1 cellular context compared by ENCODE assay signal in genomic region chr11:76236092-76237026, GRCh38.
TF ChIP-seq lines count a peak whose summit lies in the region.

No MANE protein-coding gene starts in this region.

TF ChIP-seq in A549, 52 proteins besides CTCF, POLR2A, EP300 and RAD21 (continued from another document):
- no peak for TF ChIP-seq ATOH8 (CRISPR knock-in tag; IDR thresholded peaks at IDR 0.05; ENCODE audit: low read depth)
- TF ChIP-seq HOXB5 (CRISPR knock-in tag; IDR thresholded peaks at IDR 0.05): no peak
- no peak for TF ChIP-seq GATA3 (IDR thresholded peaks at IDR 0.05; ENCODE audit: borderline replicate concordance)
- TF ChIP-seq SREBF2 (IDR thresholded peaks at IDR 0.05): no peak
- TF ChIP-seq RNF2 (IDR thresholded peaks at IDR 0.05; ENCODE audit: borderline replicate concordance, low read depth): no peak
- TF ChIP-seq MAFK (IDR thresholded peaks at IDR 0.05; ENCODE audit: partially characterized antibody): no peak
- no peak for TF ChIP-seq HEYL (CRISPR knock-in tag; IDR thresholded peaks at IDR 0.05)
- TF ChIP-seq CHD2 (IDR thresholded peaks at IDR 0.05; ENCODE audit: low read length, partially characterized antibody): no peak
- TF ChIP-seq USF2 (IDR thresholded peaks at IDR 0.05): no peak
- TF ChIP-seq POLR2AphosphoS2 (conservative IDR thresholded peaks at IDR 0.05; ENCODE audit: low read length): no peak
- no peak for TF ChIP-seq ZC3H11A (IDR thresholded peaks at IDR 0.05)
- no peak for TF ChIP-seq BCL3 (IDR thresholded peaks at IDR 0.05)
- TF ChIP-seq NPAS2 (CRISPR knock-in tag; IDR thresholded peaks at IDR 0.05; ENCODE audit: borderline replicate concordance): no peak
- TF ChIP-seq FOSL2 (IDR thresholded peaks at IDR 0.05): no peak
- no peak for TF ChIP-seq FOSL2 (CRISPR knock-in tag; IDR thresholded peaks at IDR 0.05)
- no peak for TF ChIP-seq PBX3 (IDR thresholded peaks at IDR 0.05)
- TF ChIP-seq FOSB (CRISPR knock-in tag; IDR thresholded peaks at IDR 0.05): no peak
- TF ChIP-seq FOXS1 (CRISPR knock-in tag; IDR thresholded peaks at IDR 0.05): no peak
- TF ChIP-seq EHMT2 (IDR thresholded peaks at IDR 0.05; ENCODE audit: low read depth): no peak
- TF ChIP-seq CEBPB (IDR thresholded peaks at IDR 0.05): 0 out of 4 replicates have a peak, but pooled peaks of 1 of the 2 experiments have one; percentile 12
- TF ChIP-seq MAX (IDR thresholded peaks at IDR 0.05): no peak
- no peak for TF ChIP-seq NR3C1 (IDR thresholded peaks at IDR 0.05)
- TF ChIP-seq MAZ (IDR thresholded peaks at IDR 0.05; ENCODE audit: borderline replicate concordance, low read depth, low read length): no peak
- TF ChIP-seq TFCP2L1 (CRISPR knock-in tag; IDR thresholded peaks at IDR 0.05): no peak
- peak; percentile 63 for TF ChIP-seq PHF8 (IDR thresholded peaks at IDR 0.05; ENCODE audit: borderline replicate concordance, low read depth)
- no peak for TF ChIP-seq ESRRA (IDR thresholded peaks at IDR 0.05; ENCODE audit: borderline replicate concordance, low read length)
- no peak for TF ChIP-seq KDM5A (IDR thresholded peaks at IDR 0.05)
